In genomic region chr12:67651380-67651695, GRCh38 we compare ENCODE assay signal across 8 cellular contexts. TPM values are rescaled to one million over a fixed set of nuclear protein-coding genes. Genes with fewer than 3 reads are reported as not detected.
DNase-seq lines count a peak whose midpoint lies in the region; ATAC-seq and TF ChIP-seq lines count a peak whose summit lies in the region.

No MANE protein-coding gene starts in this region.

- H3K4me2 ChIP-seq in fibroblast of lung (ENCODE audit: extremely low read depth, insufficient read depth, low read length): peak overlapping the region; percentile 96

- H3K4me1 ChIP-seq in HUES6 (ENCODE audit: control insufficient read depth, insufficient read depth, low read length): peaks cover 22% of the 10 kb centered on the region
- no peaks in the 10 kb centered on the region for H3K4me1 ChIP-seq in fibroblast of lung (ENCODE audit: control insufficient read depth, extremely low read depth, insufficient read depth, low read length)
- H3K4me1 ChIP-seq in rectal smooth muscle tissue (ENCODE audit: control insufficient read depth, insufficient read depth, low read length): peaks cover 18% of the 10 kb centered on the region

- ATAC-seq in HG03354 (IDR thresholded peaks at IDR 0.05; ENCODE audit: poor library complexity, severe bottlenecking, unreplicated experiment): no peak
- no peak for ATAC-seq in GM18870 (IDR thresholded peaks at IDR 0.05; ENCODE audit: unreplicated experiment)

- H4K20me1 ChIP-seq in fibroblast of lung (ENCODE audit: control insufficient read depth, extremely low read depth, insufficient read depth, low read length): no peaks in the 10 kb centered on the region

- H3K9me3 ChIP-seq in HUES6 (ENCODE audit: control insufficient read depth, insufficient read depth, low read depth, low read length) (no peaks in the 10 kb centered on the region), fibroblast of lung (ENCODE audit: control insufficient read depth, insufficient read depth, low read depth, low read length) (no peaks in the 10 kb centered on the region)

- TF ChIP-seq CTCF in fibroblast of lung (conservative IDR thresholded peaks at IDR 0.05 in 1 of 2, IDR thresholded peaks at IDR 0.05 in 1 of 2; ENCODE audit: low read depth in 1 of 2, low read length in 2 of 2): peak; percentile 38 to 55

- DNase-seq in stimulated activated CD4-positive, alpha-beta T cell treated with anti-CD3 and anti-CD28 coated beads, Interleukin-1b, Interleukin-23, amount 100 ng/mL, for 48 hours: peak; percentile 12
- DNase-seq in stimulated activated CD4-positive, alpha-beta T cell treated with anti-CD3 and anti-CD28 coated beads, Interleukin-4, amount 100 ng/mL, for 1 hour: no peak
- DNase-seq in activated CD4-positive, alpha-beta T cell treated with anti-CD3 and anti-CD28 coated beads for 4 hours: peak; percentile 30 to 37
- peak; percentile 41 to 70 for DNase-seq in fibroblast of lung (ENCODE audit: low read depth in 2 of 2)

- H3K9ac ChIP-seq in HUES6 (ENCODE audit: low read length) (peak overlapping the region; percentile 95), fibroblast of lung (ENCODE audit: insufficient read depth, low read length) (no peak overlapping the region), rectal smooth muscle tissue (ENCODE audit: low read length) (peak overlapping the region; percentile 4)

- peaks cover 74% of the 10 kb centered on the region for H3K79me2 ChIP-seq in fibroblast of lung (ENCODE audit: control insufficient read depth, insufficient read depth, low read length)

- peaks cover 30% of the 10 kb centered on the region for H3K36me3 ChIP-seq in HUES6 (ENCODE audit: control insufficient read depth, insufficient read depth, low read length)
- no peaks in the 10 kb centered on the region for H3K36me3 ChIP-seq in fibroblast of lung (ENCODE audit: control insufficient read depth, insufficient read depth, low read length)
- H3K36me3 ChIP-seq in rectal smooth muscle tissue (ENCODE audit: control insufficient read depth, insufficient read depth, low read length): no peaks in the 10 kb centered on the region

- H3K27me3 ChIP-seq in HUES6 (ENCODE audit: control insufficient read depth, insufficient read depth, low read length) (no peaks in the 10 kb centered on the region), fibroblast of lung (ENCODE audit: control insufficient read depth, insufficient read depth, low read length) (no peaks in the 10 kb centered on the region), rectal smooth muscle tissue (ENCODE audit: control insufficient read depth, insufficient read depth, low read length) (no peaks in the 10 kb centered on the region)

- H3K4me3 ChIP-seq in HUES6 (ENCODE audit: low read depth, low read length): peak overlapping the region; percentile 92
- H3K4me3 ChIP-seq in fibroblast of lung (replicated peaks in 1 of 4; ENCODE audit: control extremely low read depth in 1 of 4, insufficient read depth in 1 of 4, low read depth in 3 of 4, low read length in 4 of 4): peak overlapping the region; percentile 8 to 91 (median 62)
- H3K4me3 ChIP-seq in rectal smooth muscle tissue (ENCODE audit: low read length): peak overlapping the region; percentile 86

- H2AFZ ChIP-seq in fibroblast of lung (ENCODE audit: low read length): no peak overlapping the region

- H3K27ac ChIP-seq in HUES6 (ENCODE audit: low read depth, low read length): no peak overlapping the region
- H3K27ac ChIP-seq in fibroblast of lung (ENCODE audit: insufficient read depth, low read length): no peak overlapping the region
- peak overlapping the region; percentile 26 for H3K27ac ChIP-seq in rectal smooth muscle tissue (ENCODE audit: low read depth, low read length)

RNA-seq across cellular contexts. Expression of gene DYRK2, which starts 2.8 kb away (rescaled TPM):
- 19.0 and 22.5 TPM in 2 replicates for total RNA-seq in fibroblast of lung
- 18.3 and 18.7 TPM in 2 replicates for polyA plus RNA-seq in fibroblast of lung
- polyA plus RNA-seq in fibroblast of lung (2012): 16.4 and 18.0 TPM in 2 replicates
- polyA minus RNA-seq in fibroblast of lung (ENCODE audit: low replicate concordance): 15.6 and 31.8 TPM in 2 replicates
